Comparison of ENCODE assay signal across 14 cellular contexts in genomic region chrX:140608111-140608510, GRCh38.
DNase-seq lines count a peak whose midpoint lies in the region; ATAC-seq and TF ChIP-seq lines count a peak whose summit lies in the region.
"Had no signal": no experiment of that assay in that cellular context is flagged by ENCODE, and none has a peak within 500 bp of the region (broad histone marks: within the 10 kb centered on the region; RNA-seq: fewer than 3 reads in every experiment).

No MANE protein-coding gene starts in this region.

- H3K27me3 ChIP-seq in H9 (ENCODE audit: insufficient read depth, low read length) (no peaks in the 10 kb centered on the region), GM23248 (replicated peaks; ENCODE audit: insufficient read depth) (no peaks in the 10 kb centered on the region), hepatocyte (no peaks in the 10 kb centered on the region)

- peak; percentile 30 for DNase-seq in H9
- DNase-seq in WTC11 (ENCODE audit: low spot score): peak; percentile 10
- peak; percentile 2 for DNase-seq in iPS DF 4.7 (ENCODE audit: extremely low read depth, low spot score)
- DNase-seq in GM23248: no peak
- DNase-seq in hepatocyte (ENCODE audit: low spot score): no peak
- DNase-seq in NCI-H2196 (lab: John Stamatoyannopoulos, UW; ENCODE audit: unreplicated experiment): no peak
- DNase-seq: C1 segment of cervical spinal cord; Calu3; CD4-positive, alpha-beta memory T cell; COR-L47; DMS53; DMS79 treated with DMSO at 0.1 percent for 48 hours; GOT3 had no signal

- no peak overlapping the region for H2BK15ac ChIP-seq in H9 (ENCODE audit: low read depth, low read length)

- H3K4ac ChIP-seq in H9 (ENCODE audit: low read depth, low read length): no peak overlapping the region

- H3K36me3 Mint-ChIP-seq in H9 (ENCODE audit: insufficient read depth in 1 of 3, low read depth in 3 of 3) (peaks cover 10 to 18% (median 13%) of the 10 kb centered on the region in 3 experiments; a peak in 6 of 7 replicates), WTC11 (peaks cover 19% of the 10 kb centered on the region)
- H3K36me3 Mint-ChIP-seq: CD4-positive, alpha-beta memory T cell had no signal

- POLR2A ChIA-PET in WTC11 (lab: Charles Lee): no interaction called here

- H3K79me1 ChIP-seq in H9 (ENCODE audit: insufficient read depth, low read depth, low read length, poor library complexity, severe bottlenecking): no peaks in the 10 kb centered on the region

- ATAC-seq in WTC11: peak; percentile 46
- ATAC-seq: HCT116 had no signal

- H2BK20ac ChIP-seq in H9 (ENCODE audit: low read depth, low read length, poor library complexity, severe bottlenecking): no peak overlapping the region

- H3K36me3 ChIP-seq in GM23248 (ENCODE audit: low read depth): no peaks in the 10 kb centered on the region
- H3K36me3 ChIP-seq in hepatocyte (replicated peaks; ENCODE audit: insufficient read depth, low read depth): no peaks in the 10 kb centered on the region

- no peak overlapping the region for H4K5ac ChIP-seq in H9 (ENCODE audit: insufficient read length, low read depth, low read length)

- H3K4me2 ChIP-seq in H9 (ENCODE audit: insufficient read depth, insufficient read length, low read length): no peak overlapping the region
- no peak overlapping the region for H3K4me2 ChIP-seq in GM23248 (ENCODE audit: unreplicated experiment)
- no peak overlapping the region for H3K4me2 ChIP-seq in hepatocyte

- no peaks in the 10 kb centered on the region for H3K27me3 Mint-ChIP-seq in H9 (ENCODE audit: low read depth)
- H3K27me3 Mint-ChIP-seq in WTC11 (ENCODE audit: low read depth): no peaks in the 10 kb centered on the region
- H3K27me3 Mint-ChIP-seq: CD4-positive, alpha-beta memory T cell had no signal

- H3K27ac Mint-ChIP-seq in H9: no peak overlapping the region
- H3K27ac Mint-ChIP-seq in WTC11: no peak overlapping the region
- H3K27ac Mint-ChIP-seq: CD4-positive, alpha-beta memory T cell had no signal

- H2AFZ ChIP-seq in H9 (ENCODE audit: low read length) (no peak overlapping the region), GM23248 (no peak overlapping the region), hepatocyte (no peak overlapping the region)

- H3K23ac ChIP-seq in H9 (ENCODE audit: insufficient read length, low read depth, low read length): no peak overlapping the region

- H3K4me1 Mint-ChIP-seq in H9 (peaks cover 10 to 12% of the 10 kb centered on the region in 2 experiments), WTC11 (peaks cover 5% of the 10 kb centered on the region; the same call in 1 of the 2 replicates)
- H3K4me1 Mint-ChIP-seq: CD4-positive, alpha-beta memory T cell had no signal

- no peaks in the 10 kb centered on the region for H3F3A ChIP-seq in GM23248 (ENCODE audit: insufficient read depth)

- H3K23me2 ChIP-seq in H9 (ENCODE audit: insufficient read length, low read depth, low read length, poor library complexity, severe bottlenecking): no peaks in the 10 kb centered on the region

- CTCF ChIA-PET in WTC11 (lab: Charles Lee): no interaction called here

- H3K79me2 ChIP-seq in H9 (ENCODE audit: insufficient read depth, low read length): no peaks in the 10 kb centered on the region
- H3K79me2 ChIP-seq in GM23248 (ENCODE audit: insufficient read depth): no peaks in the 10 kb centered on the region
- no peaks in the 10 kb centered on the region for H3K79me2 ChIP-seq in hepatocyte

- no peak overlapping the region for H4K91ac ChIP-seq in H9 (ENCODE audit: insufficient read length, low read depth, low read length)

- H3K4me3 ChIP-seq in GM23248: no peak overlapping the region
- H3K4me3 ChIP-seq in hepatocyte: no peak overlapping the region

- peaks cover 3% of the 10 kb centered on the region; the same call in 1 of the 2 replicates for H3K4me1 ChIP-seq in H9 (ENCODE audit: insufficient read depth, low read length)
- no peaks in the 10 kb centered on the region for H3K4me1 ChIP-seq in GM23248 (ENCODE audit: insufficient read depth)
- H3K4me1 ChIP-seq in hepatocyte (ENCODE audit: insufficient read depth): no peaks in the 10 kb centered on the region

- H3K9me3 Mint-ChIP-seq in H9: peaks cover 13 to 26% of the 10 kb centered on the region in 2 experiments
- peaks cover 27% of the 10 kb centered on the region for H3K9me3 Mint-ChIP-seq in WTC11

- H3K9me3 ChIP-seq in H9 (ENCODE audit: control insufficient read depth, low read depth, low read length): no peaks in the 10 kb centered on the region
- no peaks in the 10 kb centered on the region for H3K9me3 ChIP-seq in GM23248 (ENCODE audit: low read depth)
- H3K9me3 ChIP-seq in hepatocyte (ENCODE audit: low read depth): no peaks in the 10 kb centered on the region

- H3K4me3 Mint-ChIP-seq in H9 (no peak overlapping the region), WTC11 (no peak overlapping the region)
- H3K4me3 Mint-ChIP-seq: CD4-positive, alpha-beta memory T cell had no signal

- H3T11ph ChIP-seq in H9 (ENCODE audit: low read length): no peak overlapping the region

- H4K20me1 ChIP-seq in H9 (ENCODE audit: control insufficient read depth, insufficient read depth, insufficient read length): no peaks in the 10 kb centered on the region
- no peaks in the 10 kb centered on the region for H4K20me1 ChIP-seq in GM23248 (ENCODE audit: insufficient read depth)
- H4K20me1 ChIP-seq in hepatocyte (ENCODE audit: insufficient read depth, poor library complexity, severe bottlenecking): no peaks in the 10 kb centered on the region

- H3K18ac ChIP-seq in H9 (ENCODE audit: insufficient read length, low read depth, low read length): no peak overlapping the region

- H3K27ac ChIP-seq in H9 (ENCODE audit: insufficient read length, low read depth, low read length) (no peak overlapping the region), GM23248 (no peak overlapping the region), hepatocyte (no peak overlapping the region)

- H3K9me2 ChIP-seq in GM23248 (ENCODE audit: insufficient read depth) (no peaks in the 10 kb centered on the region), hepatocyte (replicated peaks; ENCODE audit: insufficient read depth) (no peaks in the 10 kb centered on the region)

- H3K14ac ChIP-seq in H9 (ENCODE audit: insufficient read depth, low read length): no peak overlapping the region

- no peak overlapping the region for H4K8ac ChIP-seq in H9 (replicated peaks; ENCODE audit: insufficient read length, low read depth, low read length)

- no peak for TF ChIP-seq CTCF in H9 (conservative IDR thresholded peaks at IDR 0.05)
- no peak for TF ChIP-seq CTCF in WTC11 (IDR thresholded peaks at IDR 0.05)
- no peak for TF ChIP-seq CTCF in hepatocyte (IDR thresholded peaks at IDR 0.05; ENCODE audit: poor library complexity)

- no peak overlapping the region for H2BK120ac ChIP-seq in H9 (ENCODE audit: low read depth, low read length, poor library complexity, severe bottlenecking)

- H2BK12ac ChIP-seq in H9 (ENCODE audit: insufficient read length, low read depth, low read length): no peak overlapping the region

- no peak overlapping the region for H2BK5ac ChIP-seq in H9 (ENCODE audit: insufficient read length, low read length)

- in situ Hi-C loops in GM23248 (cut with MboI): no loop called here

- no peak overlapping the region for H2AK5ac ChIP-seq in H9 (ENCODE audit: insufficient read length, low read length)

- H3K9ac ChIP-seq in H9 (ENCODE audit: extremely low read depth, insufficient read length, low read length) (no peak overlapping the region), GM23248 (no peak overlapping the region)

- no peak overlapping the region for H3K56ac ChIP-seq in H9 (ENCODE audit: insufficient read length, low read depth, low read length)

TF ChIP-seq in WTC11, 78 proteins besides CTCF, POLR2A, EP300 and RAD21 (continues in another document):
- no peak for TF ChIP-seq CREB1 (CRISPR knock-in tag; IDR thresholded peaks at IDR 0.05)
- no peak for TF ChIP-seq ZBTB43 (CRISPR knock-in tag; IDR thresholded peaks at IDR 0.05)
- no peak for TF ChIP-seq ZMAT4 (CRISPR knock-in tag; IDR thresholded peaks at IDR 0.05)
- no peak for TF ChIP-seq CBFB (CRISPR knock-in tag; IDR thresholded peaks at IDR 0.05; ENCODE audit: low read depth)
- no peak for TF ChIP-seq ZNF425 (CRISPR knock-in tag; conservative IDR thresholded peaks at IDR 0.05)
- TF ChIP-seq ZNF219 (CRISPR knock-in tag; IDR thresholded peaks at IDR 0.05; ENCODE audit: borderline replicate concordance): no peak
- TF ChIP-seq NR2C2 (CRISPR knock-in tag; IDR thresholded peaks at IDR 0.05): no peak
- no peak for TF ChIP-seq ETV6 (CRISPR knock-in tag; IDR thresholded peaks at IDR 0.05)
- no peak for TF ChIP-seq KAT7 (CRISPR knock-in tag; IDR thresholded peaks at IDR 0.05; ENCODE audit: borderline replicate concordance)

Comparison
In these comparisons a context has a peak if more than half of its experiments do, and no peak if none do; other contexts are left out.
1. DNase-seq: peak in H9 (single experiment), WTC11 (single experiment) and iPS DF 4.7 (single experiment); none in GM23248 (single experiment), hepatocyte (single experiment) and NCI-H2196 (single experiment).